10 cellular contexts compared by ENCODE assay signal in the genomic region with DNA sequence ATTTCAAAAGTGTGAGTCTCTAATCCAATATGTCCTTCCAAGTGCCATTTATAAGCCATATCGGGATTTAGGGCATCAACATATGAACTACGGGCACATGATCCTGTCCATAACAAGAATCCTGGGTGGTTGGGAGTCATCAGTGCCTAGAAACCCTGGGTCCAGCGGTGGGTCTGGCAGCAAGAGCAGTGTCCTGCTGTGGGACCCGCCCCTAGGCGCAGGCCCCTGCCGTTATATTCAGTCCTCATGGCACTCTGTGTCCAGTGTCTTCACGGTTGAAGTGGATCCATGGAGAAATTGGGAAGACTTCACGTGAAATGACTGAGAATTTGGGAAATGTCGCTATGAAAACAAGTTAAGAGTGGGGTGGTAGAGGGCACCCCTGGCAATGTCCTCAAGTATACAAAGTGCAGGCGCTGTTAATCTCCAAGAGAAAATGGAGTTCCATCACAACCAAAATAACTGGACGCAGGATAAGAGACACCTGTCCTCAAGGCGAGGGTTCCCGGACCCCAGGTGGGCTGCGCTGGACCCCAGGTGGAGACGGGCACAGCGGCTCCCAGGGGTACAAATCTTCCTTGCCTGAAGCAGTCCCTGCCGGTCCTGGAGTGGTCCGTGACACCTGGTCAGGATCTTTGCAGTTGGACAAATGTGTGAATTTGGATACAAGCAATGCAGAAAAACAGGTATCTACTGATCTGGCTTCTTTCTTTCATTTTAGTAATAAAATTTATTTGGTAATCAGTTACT. TPM values are rescaled to one million over a fixed set of nuclear protein-coding genes. Genes with fewer than 3 reads are reported as not detected.
DNase-seq lines count a peak whose midpoint lies in the region; ATAC-seq and TF ChIP-seq lines count a peak whose summit lies in the region.
"Had no signal": no experiment of that assay in that cellular context is flagged by ENCODE, and none has a peak within 500 bp of the region (broad histone marks: within the 10 kb centered on the region; RNA-seq: fewer than 3 reads in every experiment).

No MANE protein-coding gene starts in this region.

- H3K4me1 Mint-ChIP-seq in immature natural killer cell = peaks cover 4 to 9% of the 10 kb centered on the region in 2 donors
- H3K4me1 Mint-ChIP-seq in type B pancreatic cell (ENCODE audit: unreplicated experiment) = peaks cover 12% of the 10 kb centered on the region
- peaks cover 10% of the 10 kb centered on the region for H3K4me1 Mint-ChIP-seq in glutamatergic neuron (ENCODE audit: low read depth, unreplicated experiment)

- peak overlapping the region in 3 of 5 donors; percentile 56 to 72 (median 70) for H3K4me3 Mint-ChIP-seq in immature natural killer cell
- H3K4me3 Mint-ChIP-seq in type B pancreatic cell = no peak overlapping the region
- H3K4me3 Mint-ChIP-seq in glutamatergic neuron (ENCODE audit: unreplicated experiment) = no peak overlapping the region

- no peak for DNase-seq in left ventricle myocardium superior
- no peak for DNase-seq in left cardiac atrium
- DNase-seq in NB4 (ENCODE audit: low read depth) = no peak
- no peak for DNase-seq in immature natural killer cell
- DNase-seq in type B pancreatic cell (ENCODE audit: extremely low spot score, unreplicated experiment) = no peak
- DNase-seq in NCI-H524 treated with DMSO at 0.1 percent for 48 hours (lab: John Stamatoyannopoulos, UW) = no peak
- DNase-seq in NCI-H82 treated with DMSO at 0.1 percent for 48 hours (lab: John Stamatoyannopoulos, UW; ENCODE audit: unreplicated experiment) = no peak
- DNase-seq in glutamatergic neuron = no peak
- DNase-seq: NCI-H2171 treated with DMSO at 0.1 percent for 48 hours had no signal

- peak overlapping the region; percentile 6 for H3K4me3 ChIP-seq in NB4 (ENCODE audit: low read depth, low read length)
- H3K4me3 ChIP-seq: uterus had no signal

- peaks cover 8 to 13% (median 9%) of the 10 kb centered on the region in 3 donors for H3K27me3 Mint-ChIP-seq in immature natural killer cell (ENCODE audit: low read depth in 3 of 3)
- H3K27me3 Mint-ChIP-seq in type B pancreatic cell = peaks cover 6% of the 10 kb centered on the region
- peaks cover 5% of the 10 kb centered on the region for H3K27me3 Mint-ChIP-seq in glutamatergic neuron (ENCODE audit: unreplicated experiment)

- ATAC-seq in left ventricle myocardium superior (peak; percentile 14), left cardiac atrium (no peak)

- H3K27ac Mint-ChIP-seq in immature natural killer cell (no peak overlapping the region), type B pancreatic cell (peak overlapping the region; percentile 29), glutamatergic neuron (ENCODE audit: unreplicated experiment) (no peak overlapping the region)

- H3K9me3 Mint-ChIP-seq in immature natural killer cell = no peaks in the 10 kb centered on the region
- H3K9me3 Mint-ChIP-seq in type B pancreatic cell = no peaks in the 10 kb centered on the region
- H3K9me3 Mint-ChIP-seq in glutamatergic neuron (ENCODE audit: unreplicated experiment) = no peaks in the 10 kb centered on the region

- TF ChIP-seq CTCF in NB4 (IDR thresholded peaks at IDR 0.05; ENCODE audit: low read depth, low read length) (no peak), type B pancreatic cell (conservative IDR thresholded peaks at IDR 0.05) (no peak), glutamatergic neuron (IDR thresholded peaks at IDR 0.05; ENCODE audit: partially characterized antibody, unreplicated experiment) (no peak)

- intact Hi-C loops in left ventricle myocardium superior (cut with micrococcal nuclease) = loop anchor here (10.0 kb wide), 1 partner anchor 403 kb away; no protein-coding TSS in a partner anchor
- intact Hi-C loops in left cardiac atrium (cut with DNase I) = loop anchor here in 1 of 2 donors (2.0 to 10.0 kb wide), 2 partner anchors 471 to 503 kb away; no protein-coding TSS in a partner anchor

- TF ChIP-seq POLR2A in NB4 (IDR thresholded peaks at IDR 0.05; ENCODE audit: extremely low read depth, insufficient read length) = no peak

- no peaks in the 10 kb centered on the region for H3K36me3 Mint-ChIP-seq in immature natural killer cell
- H3K36me3 Mint-ChIP-seq in type B pancreatic cell = no peaks in the 10 kb centered on the region
- peaks cover 6% of the 10 kb centered on the region for H3K36me3 Mint-ChIP-seq in glutamatergic neuron (ENCODE audit: unreplicated experiment)

RNA-seq across cellular contexts. Expression of gene NXNL2, which starts 42.9 kb away (rescaled TPM):
- total RNA-seq in left ventricle myocardium superior (not detected), left cardiac atrium (not detected), type B pancreatic cell (ENCODE audit: low replicate concordance) (0.58 and 1.8 TPM in 2 replicates), glutamatergic neuron (ENCODE audit: unreplicated experiment) (not detected)
- not detected for polyA plus RNA-seq in immature natural killer cell

Comparison
In these comparisons a context has a peak if more than half of its experiments do, and no peak if none do; other contexts are left out.
1. H3K4me3 Mint-ChIP-seq: peak in immature natural killer cell (3 of 5); none in type B pancreatic cell (single experiment) and glutamatergic neuron (single experiment).